In the genomic region with DNA sequence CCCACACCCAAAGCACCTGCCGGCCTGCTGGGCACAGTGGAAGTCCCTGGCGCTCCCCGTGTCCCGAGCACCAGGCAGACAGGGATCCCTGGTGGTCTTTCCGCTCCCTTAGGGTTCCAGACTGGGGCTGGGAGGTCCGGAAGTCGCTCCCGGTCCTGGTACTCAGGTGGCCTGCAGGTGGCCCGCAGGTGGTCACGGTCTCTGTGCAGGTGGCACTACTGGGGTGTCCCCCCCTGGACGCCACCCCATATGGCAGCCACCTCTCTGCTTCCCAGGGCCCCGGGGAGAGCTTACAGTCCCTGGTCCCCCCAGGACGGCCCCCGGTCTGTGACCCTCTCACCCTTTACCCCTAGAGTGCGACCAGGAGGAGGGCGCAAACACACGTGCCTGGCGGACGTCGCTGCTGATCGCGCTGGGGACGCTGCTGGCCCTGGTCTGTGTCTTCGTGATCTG, we compare ENCODE assay signal across 21 cellular contexts. TPM values are rescaled to one million over a fixed set of nuclear protein-coding genes. Genes with fewer than 3 reads are reported as not detected.
DNase-seq lines count a peak whose midpoint lies in the region; ATAC-seq and TF ChIP-seq lines count a peak whose summit lies in the region.
"Had no signal": no experiment of that assay in that cellular context is flagged by ENCODE, and none has a peak within 500 bp of the region (broad histone marks: within the 10 kb centered on the region; RNA-seq: fewer than 3 reads in every experiment).

No MANE protein-coding gene starts in this region.

- no peak for ATAC-seq in activated CD4-positive, alpha-beta T cell treated with anti-CD3 and anti-CD28 coated beads for 36 hours
- ATAC-seq: PC-3, WTC11 had no signal

- H3K27me3 ChIP-seq in H7 (ENCODE audit: control insufficient read depth, insufficient read depth, low read length) = no peaks in the 10 kb centered on the region
- H3K27me3 ChIP-seq: BE2C, esophagus squamous epithelium, MG63, neural progenitor cell, SJCRH30, thyroid gland had no signal

- DNase-seq in activated CD4-positive, alpha-beta T cell treated with anti-CD3 and anti-CD28 coated beads for 36 hours = peak; percentile 3
- DNase-seq in activated CD4-positive, alpha-beta T cell treated with anti-CD3 and anti-CD28 coated beads, Interleukin-2, amount 50 U/mL, for 1 hour = no peak
- DNase-seq in H7 = peak; percentile 63
- peak; percentile 12 for DNase-seq in glutamatergic neuron
- DNase-seq in stimulated activated CD8-positive, alpha-beta memory T cell treated with anti-CD3 and anti-CD28 coated beads, Interleukin-4, amount 100 ng/mL, for 48 hours = peak; percentile 26
- no peak for DNase-seq in stimulated activated CD4-positive, alpha-beta T cell treated with anti-CD3 and anti-CD28 coated beads, Interleukin-4, amount 100 ng/mL, for 4 hours
- DNase-seq in NCI-H510A (lab: John Stamatoyannopoulos, UW) = no peak
- DNase-seq in stimulated activated CD4-positive, alpha-beta T cell treated with anti-CD3 and anti-CD28 coated beads, Interleukin-1b, Interleukin-23, amount 100 ng/mL, for 48 hours = no peak
- DNase-seq: activated gamma-delta T cell, BE2C, esophagus squamous epithelium, MG63, NCI-H1436 treated with DMSO at 0.1 percent for 48 hours, NCI-H774, PC-3, thyroid gland had no signal

- no peaks in the 10 kb centered on the region for H3K9me3 Mint-ChIP-seq in activated CD4-positive, alpha-beta T cell treated with anti-CD3 and anti-CD28 coated beads for 36 hours (ENCODE audit: low read depth)
- no peaks in the 10 kb centered on the region for H3K9me3 Mint-ChIP-seq in glutamatergic neuron (ENCODE audit: unreplicated experiment)
- H3K9me3 Mint-ChIP-seq: neural progenitor cell, WTC11 had no signal

- intact Hi-C loops in activated CD4-positive, alpha-beta T cell treated with anti-CD3 and anti-CD28 coated beads for 36 hours (cut with DNase I, micrococcal nuclease) = no loop called here

- POLR2A ChIA-PET in activated CD4-positive, alpha-beta T cell treated with anti-CD3 and anti-CD28 coated beads for 36 hours (lab: Charles Lee) = no interaction called here

- H3K4me1 Mint-ChIP-seq in activated CD4-positive, alpha-beta T cell treated with anti-CD3 and anti-CD28 coated beads for 36 hours = peaks cover 3% of the 10 kb centered on the region
- H3K4me1 Mint-ChIP-seq in glutamatergic neuron (ENCODE audit: low read depth, unreplicated experiment) = no peaks in the 10 kb centered on the region

- no peaks in the 10 kb centered on the region for H3K36me3 ChIP-seq in H7 (replicated peaks; ENCODE audit: control insufficient read depth, insufficient read depth, low read length)
- H3K36me3 ChIP-seq: BE2C, neural progenitor cell, SJCRH30 had no signal

- H3K27me3 Mint-ChIP-seq in activated CD4-positive, alpha-beta T cell treated with anti-CD3 and anti-CD28 coated beads for 36 hours = no peaks in the 10 kb centered on the region
- H3K27me3 Mint-ChIP-seq in glutamatergic neuron (ENCODE audit: unreplicated experiment) = peaks cover 4% of the 10 kb centered on the region

- no peak overlapping the region for H3K27ac Mint-ChIP-seq in activated CD4-positive, alpha-beta T cell treated with anti-CD3 and anti-CD28 coated beads for 36 hours
- H3K27ac Mint-ChIP-seq in glutamatergic neuron (ENCODE audit: unreplicated experiment) = no peak overlapping the region
- H3K27ac Mint-ChIP-seq: neural progenitor cell, WTC11 had no signal

- no peak for TF ChIP-seq CTCF in glutamatergic neuron (IDR thresholded peaks at IDR 0.05; ENCODE audit: partially characterized antibody, unreplicated experiment)

- no peak overlapping the region for H3K4me3 ChIP-seq in H7 (ENCODE audit: insufficient read depth, low read depth, low read length)
- H3K4me3 ChIP-seq: esophagus squamous epithelium, MG63, neural progenitor cell, SJCRH30, smooth muscle cell, thyroid gland had no signal

- peaks cover 2% of the 10 kb centered on the region for H3K36me3 Mint-ChIP-seq in activated CD4-positive, alpha-beta T cell treated with anti-CD3 and anti-CD28 coated beads for 36 hours (ENCODE audit: low read depth)
- no peaks in the 10 kb centered on the region for H3K36me3 Mint-ChIP-seq in glutamatergic neuron (ENCODE audit: unreplicated experiment)

- no peak overlapping the region for H3K4me3 Mint-ChIP-seq in activated CD4-positive, alpha-beta T cell treated with anti-CD3 and anti-CD28 coated beads for 36 hours
- no peak overlapping the region for H3K4me3 Mint-ChIP-seq in glutamatergic neuron (ENCODE audit: unreplicated experiment)
- H3K4me3 Mint-ChIP-seq: neural progenitor cell, WTC11 had no signal

- CTCF ChIA-PET in activated CD4-positive, alpha-beta T cell treated with anti-CD3 and anti-CD28 coated beads for 36 hours (lab: Charles Lee) = no interaction called here

RNA-seq across cellular contexts. Expression of gene SLC25A6, which starts 13.6 kb away (rescaled TPM):
- total RNA-seq in activated CD4-positive, alpha-beta T cell treated with anti-CD3 and anti-CD28 coated beads for 36 hours = 100 to 1,000 TPM; 396 to 456 TPM
- 496 and 508 TPM in 2 replicates for total RNA-seq in H7 (2014; rRNA removed; shearing (Covaris generic))
- total RNA-seq in glutamatergic neuron (ENCODE audit: unreplicated experiment) = 411 TPM

RNA-seq across cellular contexts. Expression of gene IL3RA, which starts 41.7 kb away (rescaled TPM):
- total RNA-seq in activated CD4-positive, alpha-beta T cell treated with anti-CD3 and anti-CD28 coated beads for 36 hours = under 1 TPM; 0.37 to 0.63 TPM
- total RNA-seq in H7 (2014; rRNA removed; shearing (Covaris generic)) = 0.07 TPM in 1 of 2 replicates, not detected in the other
- total RNA-seq in glutamatergic neuron (ENCODE audit: unreplicated experiment) = not detected
- total RNA-seq: G401, PC-3, SJCRH30, smooth muscle cell had no signal

Comparison
In these comparisons a context has a peak if more than half of its experiments do, and no peak if none do; other contexts are left out.
1. DNase-seq: peak in activated CD4-positive, alpha-beta T cell treated with anti-CD3 and anti-CD28 coated beads for 36 hours (single experiment), H7 (single experiment), glutamatergic neuron (single experiment) and stimulated activated CD8-positive, alpha-beta memory T cell treated with anti-CD3 and anti-CD28 coated beads, Interleukin-4, amount 100 ng/mL, for 48 hours (single experiment); none in activated CD4-positive, alpha-beta T cell treated with anti-CD3 and anti-CD28 coated beads, Interleukin-2, amount 50 U/mL, for 1 hour (single experiment), stimulated activated CD4-positive, alpha-beta T cell treated with anti-CD3 and anti-CD28 coated beads, Interleukin-4, amount 100 ng/mL, for 4 hours (0 of 2), NCI-H510A (single experiment) and stimulated activated CD4-positive, alpha-beta T cell treated with anti-CD3 and anti-CD28 coated beads, Interleukin-1b, Interleukin-23, amount 100 ng/mL, for 48 hours (single experiment).